Comparison of ENCODE assay signal across 27 cellular contexts in genomic region chr4:178535939-178536579, GRCh38.
"Had no signal": no experiment of that assay in that cellular context is flagged by ENCODE, and none has a peak within 500 bp of the region (broad histone marks: within the 10 kb centered on the region; RNA-seq: fewer than 3 reads in every experiment).

No MANE protein-coding gene starts in this region.

- H3K27ac ChIP-seq: stomach, suprapubic skin, testis, thoracic aorta, thyroid gland, tibial artery, tibial nerve, transverse colon, upper lobe of left lung, upper lobe of right lung, uterus, vagina had no signal

- H3K36me3 ChIP-seq: stomach, suprapubic skin, thoracic aorta, thyroid gland, tibial artery, tibial nerve, transverse colon, upper lobe of left lung, upper lobe of right lung, uterus, vagina had no signal

- H3K4me1 ChIP-seq: stomach, suprapubic skin, testis, thyroid gland, tibial artery, tibial nerve, transverse colon, upper lobe of left lung, upper lobe of right lung, uterus, vagina had no signal

- H3K4me3 ChIP-seq: stomach, suprapubic skin, testis, thoracic aorta, thyroid gland, tibial artery, tibial nerve, transverse colon, upper lobe of left lung, upper lobe of right lung, uterus, vagina had no signal

- ATAC-seq: stimulated activated effector memory CD8-positive, alpha-beta T cell treated with anti-CD3 and anti-CD28 coated beads, Interleukin-12 subunit alpha, Interleukin-12 subunit beta, amount 100 ng/mL, for 72 hours; stimulated activated memory B cell treated with anti-CD40 and anti-IgM and Interleukin-4, amounts not matched to agents 10 μg/mL and 1 μg/mL and 100 μg/mL, for 72 hours; stimulated activated naive B cell treated with anti-CD40 and anti-IgM and Interleukin-4, amounts not matched to agents 10 μg/mL and 1 μg/mL and 100 μg/mL, for 72 hours; stimulated activated naive CD8-positive, alpha-beta T cell treated with anti-CD3 and anti-CD28 coated beads, Interleukin-15, amount 100 ng/mL, for 72 hours; stimulated activated naive CD8-positive, alpha-beta T cell treated with anti-CD3 and anti-CD28 coated beads, Interleukin-15, Interleukin-2, amounts not matched to agents 100 U/mL and 50 U/mL, for 24 hours; upper lobe of right lung had no signal

- H3K9me3 ChIP-seq: stomach, suprapubic skin, testis, thoracic aorta, thyroid gland, tibial artery, tibial nerve, transverse colon, upper lobe of left lung, upper lobe of right lung, uterus, vagina had no signal

- DNase-seq: stimulated activated CD4-positive, alpha-beta T cell treated with anti-CD3 and anti-CD28 coated beads, Interleukin-2, amount 100 ng/mL, for 48 hours; stimulated activated CD4-positive, alpha-beta T cell treated with anti-CD3 and anti-CD28 coated beads, Interleukin-4, amount 100 ng/mL, for 1 hour; stimulated activated CD4-positive, alpha-beta T cell treated with anti-CD3 and anti-CD28 coated beads, Interleukin-4, amount 100 ng/mL, for 24 hours; stimulated activated CD4-positive, alpha-beta T cell treated with anti-CD3 and anti-CD28 coated beads, Interleukin-4, amount 100 ng/mL, for 4 hours; stimulated activated CD8-positive, alpha-beta memory T cell treated with anti-CD3 and anti-CD28 coated beads, Interleukin-4, amount 100 ng/mL, for 48 hours; stimulated activated naive B cell treated with anti-CD40 and anti-IgM and Interleukin-4, amounts not matched to agents 10 μg/mL and 1 μg/mL and 100 μg/mL, for 72 hours; stimulated activated naive CD4-positive, alpha-beta T cell; stimulated activated naive CD4-positive, alpha-beta T cell treated with Interleukin-2 at 50 U/mL for 16 hours; stimulated activated naive CD8-positive, alpha-beta T cell treated with anti-CD3 and anti-CD28 coated beads, Interleukin-15, amount 100 ng/mL, for 72 hours; stimulated activated naive CD8-positive, alpha-beta T cell treated with anti-CD3 and anti-CD28 coated beads, Interleukin-15, Interleukin-2, amounts not matched to agents 100 U/mL and 50 U/mL, for 24 hours; stomach; substantia nigra; testis; thyroid gland; tibial artery; transverse colon; trophoblast cell; upper lobe of left lung; upper lobe of right lung; uterus had no signal

- FAIRE-seq: urothelium cell line had no signal

- H3K27me3 ChIP-seq: stomach, suprapubic skin, testis, thyroid gland, tibial artery, tibial nerve, transverse colon, upper lobe of left lung, upper lobe of right lung, uterus, vagina had no signal
